ENCODE assay signal across 12 cellular contexts in the genomic region with DNA sequence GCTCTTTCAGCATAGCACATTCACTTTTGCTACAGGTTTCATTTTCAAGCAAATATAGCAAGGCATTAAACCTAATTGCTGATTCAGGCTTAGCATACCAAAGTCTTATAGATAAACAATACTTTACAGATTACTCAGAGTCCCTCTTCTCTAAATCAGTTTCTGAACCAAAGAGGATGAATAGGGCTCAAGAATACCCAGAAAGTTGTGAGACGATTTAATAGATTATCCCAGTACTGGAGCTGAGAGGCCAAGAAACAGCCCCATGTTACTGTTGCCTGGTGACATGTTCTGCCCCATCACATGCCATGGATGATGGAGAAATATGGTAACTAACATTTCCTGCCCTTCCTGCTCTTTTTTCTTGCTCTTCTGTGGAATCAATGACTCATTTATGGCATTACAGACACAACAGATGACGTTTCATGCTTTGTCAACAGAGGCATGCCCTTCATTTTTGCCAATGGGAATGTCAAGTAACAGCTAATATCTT. TPM values are rescaled to one million over a fixed set of nuclear protein-coding genes. Genes with fewer than 3 reads are reported as not detected.
DNase-seq lines count a peak whose midpoint lies in the region; ATAC-seq, FAIRE-seq and TF ChIP-seq lines count a peak whose summit lies in the region.
"Had no signal": no experiment of that assay in that cellular context is flagged by ENCODE, and none has a peak within 500 bp of the region (broad histone marks: within the 10 kb centered on the region; RNA-seq: fewer than 3 reads in every experiment).

No MANE protein-coding gene starts in this region.

- 91 to 95% (median 92%) methylated on average over 2 of the region's 2 CpGs for WGBS in heart left ventricle, 4 donors

- DNase-seq in Calu3 (peak; percentile 54), LHCN-M2 (ENCODE audit: low read depth) (peak; percentile 90), bronchial epithelial cell (ENCODE audit: low read depth) (peak; percentile 98), mucosa of descending colon (no peak), NCI-H1417 treated with DMSO at 0.1 percent for 48 hours (lab: John Stamatoyannopoulos, UW) (no peak), heart left ventricle (no peak), NCI-H82 treated with DMSO at 0.1 percent for 48 hours (lab: John Stamatoyannopoulos, UW; ENCODE audit: unreplicated experiment) (no peak), NCI-H1694 treated with DMSO at 0.1 percent for 48 hours (lab: John Stamatoyannopoulos, UW) (no peak)
- DNase-seq: effector CD4-positive, alpha-beta T cell had no signal

- intact Hi-C loops in Calu3 (cut with micrococcal nuclease; ENCODE audit: unreplicated experiment): no loop called here
- intact Hi-C loops in mucosa of descending colon (cut with DNase I, micrococcal nuclease): no loop called here
- intact Hi-C loops in heart left ventricle (cut with DNase I): no loop called here

- no peak overlapping the region for H3K27ac ChIP-seq in heart left ventricle
- H3K27ac ChIP-seq: right atrium auricular region had no signal

- H3K4me3 ChIP-seq in bronchial epithelial cell (ENCODE audit: low read depth, low read length) (no peak overlapping the region), mucosa of descending colon (no peak overlapping the region), heart left ventricle (no peak overlapping the region)
- H3K4me3 ChIP-seq: right atrium auricular region had no signal

- H3K9me3 Mint-ChIP-seq in Calu3 (ENCODE audit: low read depth, unreplicated experiment): no peaks in the 10 kb centered on the region
- H3K9me3 Mint-ChIP-seq: activated T-helper 1 cell treated with anti-CD3 and anti-CD28 coated beads, Interleukin-12 subunit alpha, Interleukin-12 subunit beta, Interleukin-2, Interleukin-4 antibody, amounts not matched to agents 30 ng/mL and 10 ng/mL and 1 ng/mL, durations not matched to agents 14 hours and 24 hours and 36 hours had no signal

- H3K27me3 Mint-ChIP-seq in Calu3 (ENCODE audit: unreplicated experiment): no peaks in the 10 kb centered on the region

- peaks cover 33% of the 10 kb centered on the region for H3K4me1 Mint-ChIP-seq in Calu3 (ENCODE audit: low read depth, unreplicated experiment)

- TF ChIP-seq POLR2A in heart left ventricle (IDR thresholded peaks at IDR 0.05): no peak

- H3K27ac Mint-ChIP-seq in Calu3 (ENCODE audit: unreplicated experiment): peak overlapping the region; percentile 84
- H3K27ac Mint-ChIP-seq: activated T-helper 1 cell treated with anti-CD3 and anti-CD28 coated beads, Interleukin-12 subunit alpha, Interleukin-12 subunit beta, Interleukin-2, Interleukin-4 antibody, amounts not matched to agents 30 ng/mL and 10 ng/mL and 1 ng/mL, durations not matched to agents 14 hours and 24 hours and 36 hours had no signal

- FAIRE-seq in bronchial epithelial cell (lab: Jason Lieb, UNC): peak; percentile 75

- BruUV-seq in Calu3 (replicated peaks; lab: Mats Ljungman, UMichigan): no TSS peak

- CTCF ChIA-PET in Calu3 (lab: Charles Lee): interaction anchor here (1.0 kb wide), 2 partner anchors 10 to 216 kb away, joined by 4 read pairs; no protein-coding TSS in a partner anchor

- H3K4me1 ChIP-seq in mucosa of descending colon (ENCODE audit: low read depth) (no peaks in the 10 kb centered on the region), heart left ventricle (peaks cover 0 to 13% (median 3%) of the 10 kb centered on the region in 12 donors)
- H3K4me1 ChIP-seq: right atrium auricular region had no signal

- H3K4me3 Mint-ChIP-seq in Calu3 (ENCODE audit: low read depth, unreplicated experiment): no peak overlapping the region
- H3K4me3 Mint-ChIP-seq: activated T-helper 1 cell treated with anti-CD3 and anti-CD28 coated beads, Interleukin-12 subunit alpha, Interleukin-12 subunit beta, Interleukin-2, Interleukin-4 antibody, amounts not matched to agents 30 ng/mL and 10 ng/mL and 1 ng/mL, durations not matched to agents 14 hours and 24 hours and 36 hours had no signal

- no peaks in the 10 kb centered on the region for H3K27me3 ChIP-seq in bronchial epithelial cell (ENCODE audit: control insufficient read depth, insufficient read depth, low read length)
- H3K27me3 ChIP-seq in heart left ventricle: no peaks in the 10 kb centered on the region
- H3K27me3 ChIP-seq: right atrium auricular region had no signal

- ATAC-seq in mucosa of descending colon: peak; percentile 54
- ATAC-seq in heart left ventricle: no peak
- ATAC-seq: left lobe of liver had no signal

- TF ChIP-seq CTCF in Calu3 (IDR thresholded peaks at IDR 0.05; ENCODE audit: unreplicated experiment) (no peak), bronchial epithelial cell (IDR thresholded peaks at IDR 0.05; ENCODE audit: insufficient read depth, low read length, severe bottlenecking) (no peak), mucosa of descending colon (IDR thresholded peaks at IDR 0.05) (no peak), heart left ventricle (IDR thresholded peaks at IDR 0.05) (no peak)

- H3K36me3 ChIP-seq in bronchial epithelial cell (ENCODE audit: control insufficient read depth, insufficient read depth, low read length) (no peaks in the 10 kb centered on the region), mucosa of descending colon (ENCODE audit: low read depth) (no peaks in the 10 kb centered on the region), heart left ventricle (no peaks in the 10 kb centered on the region)
- H3K36me3 ChIP-seq: right atrium auricular region had no signal

- H3K9me3 ChIP-seq in mucosa of descending colon (no peaks in the 10 kb centered on the region), heart left ventricle (peaks cover 0 to 4% (median 0%) of the 10 kb centered on the region in 12 donors)

- peaks cover 6% of the 10 kb centered on the region for H3K36me3 Mint-ChIP-seq in Calu3 (ENCODE audit: insufficient read depth, unreplicated experiment)

RNA-seq across cellular contexts. Expression of a gene that starts 18.1 kb away (rescaled TPM):
- total RNA-seq in Calu3 (2022) (15.5 and 18.9 TPM in 2 replicates), LHCN-M2 (2014; rRNA removed) (21.8 and 27.2 TPM in 2 replicates), bronchial epithelial cell (7.9 and 13.4 TPM in 2 replicates), mucosa of descending colon (10 to 100 TPM; 17.5 to 77.9 (median 20.9) TPM), heart left ventricle (10 to 100 TPM; 38.6 to 98.1 (median 50.7) TPM)
- 18.0 TPM for polyA plus RNA-seq in LHCN-M2 (2012)
- 10 to 100 TPM; 25.6 to 59.1 TPM for polyA plus RNA-seq in heart left ventricle

Comparison
In these comparisons a context has a peak if more than half of its experiments do, and no peak if none do; other contexts are left out.
1. DNase-seq: peak in Calu3 (single experiment), LHCN-M2 (single experiment) and bronchial epithelial cell (single experiment); none in mucosa of descending colon (0 of 3), NCI-H1417 treated with DMSO at 0.1 percent for 48 hours (single experiment), heart left ventricle (0 of 5), NCI-H82 treated with DMSO at 0.1 percent for 48 hours (single experiment) and NCI-H1694 treated with DMSO at 0.1 percent for 48 hours (single experiment).